Comparison of ENCODE assay signal across 9 cellular contexts in the genomic region with DNA sequence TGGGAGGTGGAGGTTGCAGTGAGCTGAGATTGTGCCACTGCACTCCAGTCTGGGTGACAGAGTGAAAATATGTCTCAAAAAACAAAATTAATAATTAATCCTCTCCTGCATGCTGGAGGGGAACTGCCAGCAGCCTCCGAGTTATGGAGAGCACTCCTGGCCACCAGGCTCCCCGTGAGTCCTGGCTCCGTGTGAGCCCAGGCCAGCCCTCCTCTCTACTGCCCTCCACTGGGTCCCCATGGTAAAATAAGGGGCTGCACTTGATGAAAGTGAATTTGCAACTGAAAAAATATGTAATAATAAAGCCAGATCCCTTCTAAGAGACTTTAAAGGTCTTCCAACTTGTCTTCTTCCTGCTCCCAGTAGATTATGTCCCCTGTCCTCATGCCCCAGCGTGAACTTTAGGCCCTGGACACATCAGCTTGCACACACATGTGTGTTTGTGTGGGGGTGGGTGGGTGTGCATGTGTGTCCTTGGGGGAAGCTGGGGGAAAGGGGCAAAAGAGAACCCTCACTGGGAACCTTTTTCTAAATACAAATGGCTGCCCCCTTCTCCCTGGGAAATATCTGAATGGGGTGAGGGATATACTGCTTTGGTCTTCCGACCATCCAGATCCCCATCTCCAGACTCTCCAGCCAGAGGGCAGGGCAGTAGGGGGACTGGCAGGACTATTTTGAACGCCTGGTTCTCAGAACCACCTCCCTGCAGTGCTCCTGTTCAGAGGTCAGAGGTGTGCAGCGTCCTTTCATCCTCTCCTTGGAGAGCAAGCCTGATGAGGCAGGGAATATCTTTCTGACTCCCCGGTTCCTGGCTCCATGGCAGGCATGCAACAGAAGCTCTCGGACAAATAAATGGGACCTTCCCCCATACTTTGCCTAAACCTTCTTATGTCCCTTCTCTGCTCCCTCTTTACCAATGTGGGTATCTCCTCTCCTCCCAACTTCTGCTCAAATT. TPM values are rescaled to one million over a fixed set of nuclear protein-coding genes. Genes with fewer than 3 reads are reported as not detected.
DNase-seq lines count a peak whose midpoint lies in the region; ATAC-seq and TF ChIP-seq lines count a peak whose summit lies in the region.
"Had no signal": no experiment of that assay in that cellular context is flagged by ENCODE, and none has a peak within 500 bp of the region (broad histone marks: within the 10 kb centered on the region; RNA-seq: fewer than 3 reads in every experiment).

No MANE protein-coding gene starts in this region.

- DNase-seq in Caco-2 = peak; percentile 63 to 72
- DNase-seq in UCSD-AML1 (lab: John Stamatoyannopoulos, UW; ENCODE audit: unreplicated experiment) = peak; percentile 60
- peak; percentile 68 for DNase-seq in hepatic stellate cell (ENCODE audit: low spot score)
- DNase-seq in stimulated activated naive CD8-positive, alpha-beta T cell treated with anti-CD3 and anti-CD28 coated beads, Interleukin-15, Interleukin-2, amounts not matched to agents 100 U/mL and 50 U/mL, for 24 hours = no peak
- no peak for DNase-seq in GM19240 (ENCODE audit: insufficient read length, low spot score)
- DNase-seq in stimulated activated naive CD8-positive, alpha-beta T cell treated with anti-CD3 and anti-CD28 coated beads, Interleukin-15, amount 100 ng/mL, for 72 hours = no peak

- peak; percentile 50 to 63 for TF ChIP-seq CTCF in Caco-2 (IDR thresholded peaks at IDR 0.05; ENCODE audit: insufficient read depth in 1 of 2, low read depth in 1 of 2, low read length in 1 of 2, severe bottlenecking in 1 of 2, unreplicated experiment in 1 of 2)

- no peaks in the 10 kb centered on the region for H3K9me3 Mint-ChIP-seq in Caco-2 (ENCODE audit: unreplicated experiment)
- no peaks in the 10 kb centered on the region for H3K9me3 Mint-ChIP-seq in stimulated activated naive CD8-positive, alpha-beta T cell treated with anti-CD3 and anti-CD28 coated beads, Interleukin-15, amount 100 ng/mL, for 72 hours

- no peak overlapping the region for H3K4me3 ChIP-seq in Caco-2 (ENCODE audit: low read depth, low read length)
- H3K4me3 ChIP-seq: skin epidermis had no signal

- peaks cover 42% of the 10 kb centered on the region for H3K4me1 ChIP-seq in Caco-2

- no peaks in the 10 kb centered on the region for H3K27me3 ChIP-seq in Caco-2 (replicated peaks; ENCODE audit: control insufficient read depth, insufficient read depth, low read length)

- peak; percentile 46 for ATAC-seq in GM21423 (IDR thresholded peaks at IDR 0.05; ENCODE audit: unreplicated experiment)
- no peak for ATAC-seq in HG03565 (IDR thresholded peaks at IDR 0.05; ENCODE audit: unreplicated experiment)
- no peak for ATAC-seq in stimulated activated naive CD8-positive, alpha-beta T cell treated with anti-CD3 and anti-CD28 coated beads, Interleukin-15, Interleukin-2, amounts not matched to agents 100 U/mL and 50 U/mL, for 24 hours
- ATAC-seq in stimulated activated naive CD8-positive, alpha-beta T cell treated with anti-CD3 and anti-CD28 coated beads, Interleukin-15, amount 100 ng/mL, for 72 hours = no peak

- no peaks in the 10 kb centered on the region for H3K27me3 Mint-ChIP-seq in Caco-2 (ENCODE audit: insufficient read depth, unreplicated experiment)
- no peaks in the 10 kb centered on the region for H3K27me3 Mint-ChIP-seq in stimulated activated naive CD8-positive, alpha-beta T cell treated with anti-CD3 and anti-CD28 coated beads, Interleukin-15, amount 100 ng/mL, for 72 hours

- no peaks in the 10 kb centered on the region for H3K36me3 ChIP-seq in Caco-2 (ENCODE audit: control insufficient read depth, insufficient read depth, low read length)

- peaks cover 19% of the 10 kb centered on the region for H3K4me1 Mint-ChIP-seq in Caco-2 (ENCODE audit: low read depth, unreplicated experiment)
- no peaks in the 10 kb centered on the region for H3K4me1 Mint-ChIP-seq in stimulated activated naive CD8-positive, alpha-beta T cell treated with anti-CD3 and anti-CD28 coated beads, Interleukin-15, amount 100 ng/mL, for 72 hours

- H3K9me3 ChIP-seq in Caco-2 = no peaks in the 10 kb centered on the region

- intact Hi-C loops in Caco-2 (cut with micrococcal nuclease; ENCODE audit: unreplicated experiment) = loop anchor here (2.0 kb wide), 1 partner anchor 46 kb away; no protein-coding TSS in a partner anchor

- H3K36me3 Mint-ChIP-seq in Caco-2 (ENCODE audit: insufficient read depth, unreplicated experiment) = no peaks in the 10 kb centered on the region

- H3K27ac Mint-ChIP-seq in Caco-2 (ENCODE audit: unreplicated experiment) = peak overlapping the region; percentile 61
- H3K27ac Mint-ChIP-seq in stimulated activated naive CD8-positive, alpha-beta T cell treated with anti-CD3 and anti-CD28 coated beads, Interleukin-15, amount 100 ng/mL, for 72 hours = no peak overlapping the region

- no peak overlapping the region for H3K4me3 Mint-ChIP-seq in Caco-2 (ENCODE audit: unreplicated experiment)
- no peak overlapping the region for H3K4me3 Mint-ChIP-seq in stimulated activated naive CD8-positive, alpha-beta T cell treated with anti-CD3 and anti-CD28 coated beads, Interleukin-15, amount 100 ng/mL, for 72 hours

- BruUV-seq in Caco-2 (replicated peaks; lab: Mats Ljungman, UMichigan) = no TSS peak

- POLR2A ChIA-PET in Caco-2 (lab: Charles Lee) = interaction anchor here (0.6 to 1.1 kb wide), 2 partner anchors 43 to 134 kb away, joined by 3 read pairs; no protein-coding TSS in a partner anchor

- CTCF ChIA-PET in Caco-2 (lab: Charles Lee) = interaction anchor here (0.9 to 1.5 kb wide), 4 partner anchors 18 to 386 kb away, joined by 3 to 6 read pairs (median 4); a partner anchor contains a TSS

RNA-seq across cellular contexts. Expression of a gene that starts 26.2 kb away (rescaled TPM):
- 32.1 and 34.7 TPM in 2 replicates for total RNA-seq in Caco-2 (2022)

Comparison
In these comparisons a context has a peak if more than half of its experiments do, and no peak if none do; other contexts are left out.
1. DNase-seq: peak in Caco-2 (2 of 2), UCSD-AML1 (single experiment) and hepatic stellate cell (single experiment); none in stimulated activated naive CD8-positive, alpha-beta T cell treated with anti-CD3 and anti-CD28 coated beads, Interleukin-15, Interleukin-2, amounts not matched to agents 100 U/mL and 50 U/mL, for 24 hours (single experiment), GM19240 (single experiment) and stimulated activated naive CD8-positive, alpha-beta T cell treated with anti-CD3 and anti-CD28 coated beads, Interleukin-15, amount 100 ng/mL, for 72 hours (0 of 2).